10 cellular contexts compared by ENCODE assay signal in genomic region chr2:226837787-226838603, GRCh38. TPM values are rescaled to one million over a fixed set of nuclear protein-coding genes. Genes with fewer than 3 reads are reported as not detected.
DNase-seq lines count a peak whose midpoint lies in the region; ATAC-seq and TF ChIP-seq lines count a peak whose summit lies in the region.
"Had no signal": no experiment of that assay in that cellular context is flagged by ENCODE, and none has a peak within 500 bp of the region (broad histone marks: within the 10 kb centered on the region; RNA-seq: fewer than 3 reads in every experiment).

No MANE protein-coding gene starts in this region.

- no peaks in the 10 kb centered on the region for H3K27me3 Mint-ChIP-seq in activated T-cell treated with anti-CD3 and anti-CD28 coated beads, Interleukin-2, amount 50 U/mL, for 24 hours
- peaks cover 5% of the 10 kb centered on the region for H3K27me3 Mint-ChIP-seq in brain
- no peaks in the 10 kb centered on the region for H3K27me3 Mint-ChIP-seq in stimulated activated naive B cell treated with anti-CD40 and anti-IgM and Interleukin-4, amounts not matched to agents 10 μg/mL and 1 μg/mL and 100 μg/mL, for 72 hours

- H3K9me3 ChIP-seq in OCI-LY7 (ENCODE audit: low read length): peaks cover 13% of the 10 kb centered on the region

- no peaks in the 10 kb centered on the region for H3K9me3 Mint-ChIP-seq in activated T-cell treated with anti-CD3 and anti-CD28 coated beads, Interleukin-2, amount 50 U/mL, for 24 hours
- H3K9me3 Mint-ChIP-seq in brain: peaks cover 0 to 14% (median 11%) of the 10 kb centered on the region in 5 experiments
- peaks cover 3 to 5% of the 10 kb centered on the region in 2 donors for H3K9me3 Mint-ChIP-seq in stimulated activated naive B cell treated with anti-CD40 and anti-IgM and Interleukin-4, amounts not matched to agents 10 μg/mL and 1 μg/mL and 100 μg/mL, for 72 hours

- peaks cover 61% of the 10 kb centered on the region for H3K4me1 ChIP-seq in OCI-LY7 (ENCODE audit: insufficient read depth, low read length, poor library complexity, severe bottlenecking)

- H3K4me1 Mint-ChIP-seq in activated T-cell treated with anti-CD3 and anti-CD28 coated beads, Interleukin-2, amount 50 U/mL, for 24 hours (ENCODE audit: low read depth): peaks cover 72% of the 10 kb centered on the region
- peaks cover 59% of the 10 kb centered on the region for H3K4me1 Mint-ChIP-seq in brain
- H3K4me1 Mint-ChIP-seq in stimulated activated naive B cell treated with anti-CD40 and anti-IgM and Interleukin-4, amounts not matched to agents 10 μg/mL and 1 μg/mL and 100 μg/mL, for 72 hours: peaks cover 38 to 47% of the 10 kb centered on the region in 2 donors

- no peak for ATAC-seq in stimulated activated naive B cell treated with anti-CD40 and anti-IgM and Interleukin-4, amounts not matched to agents 10 μg/mL and 1 μg/mL and 100 μg/mL, for 72 hours (replicated peaks)
- no peak for ATAC-seq in GM19397 (IDR thresholded peaks at IDR 0.05; ENCODE audit: unreplicated experiment)

- H3K36me3 ChIP-seq in OCI-LY7 (ENCODE audit: insufficient read depth, low read length): peaks cover 44% of the 10 kb centered on the region

- H2AFZ ChIP-seq in OCI-LY7 (ENCODE audit: low read length): peak overlapping the region; percentile 26; the same call in 1 of the 2 replicates

- CTCF ChIA-PET in OCI-LY7 (lab: Charles Lee; ENCODE audit: unreplicated experiment): interaction anchor here (0.7 to 1.1 kb wide), 2 partner anchors 71 to 78 kb away, joined by 3 read pairs; no protein-coding TSS in a partner anchor

- TF ChIP-seq CTCF in OCI-LY7 (conservative IDR thresholded peaks at IDR 0.05; ENCODE audit: low read length) (no peak), brain (conservative IDR thresholded peaks at IDR 0.05) (no peak)

- peak overlapping the region; percentile 73 for H3K4me3 ChIP-seq in OCI-LY7 (ENCODE audit: low read depth, low read length, poor library complexity, severe bottlenecking)
- H3K4me3 ChIP-seq: SJSA1 had no signal

- H3K4me2 ChIP-seq in OCI-LY7 (ENCODE audit: low read length): peak overlapping the region; percentile 98

- H3K36me3 Mint-ChIP-seq in activated T-cell treated with anti-CD3 and anti-CD28 coated beads, Interleukin-2, amount 50 U/mL, for 24 hours (ENCODE audit: low read depth): peaks cover 85% of the 10 kb centered on the region
- peaks cover 30% of the 10 kb centered on the region for H3K36me3 Mint-ChIP-seq in brain
- peaks cover 26 to 28% of the 10 kb centered on the region in 2 donors for H3K36me3 Mint-ChIP-seq in stimulated activated naive B cell treated with anti-CD40 and anti-IgM and Interleukin-4, amounts not matched to agents 10 μg/mL and 1 μg/mL and 100 μg/mL, for 72 hours

- H3K27ac Mint-ChIP-seq in activated T-cell treated with anti-CD3 and anti-CD28 coated beads, Interleukin-2, amount 50 U/mL, for 24 hours: peak overlapping the region; percentile 99
- peak overlapping the region in 3 of 5 experiments; percentile 90 to 97 (median 97) for H3K27ac Mint-ChIP-seq in brain
- peak overlapping the region; percentile 100 for H3K27ac Mint-ChIP-seq in stimulated activated naive B cell treated with anti-CD40 and anti-IgM and Interleukin-4, amounts not matched to agents 10 μg/mL and 1 μg/mL and 100 μg/mL, for 72 hours

- intact Hi-C loops in OCI-LY7 (cut with micrococcal nuclease; ENCODE audit: unreplicated experiment): loop anchor here (2.0 kb wide), 1 partner anchor 79 kb away; no protein-coding TSS in a partner anchor

- DNase-seq in activated T-cell treated with anti-CD3 and anti-CD28 coated beads, Interleukin-2, amount 50 U/mL, for 24 hours: no peak
- DNase-seq in activated T-cell treated with anti-CD3 and anti-CD28 coated beads, Interleukin-2, amount 50 U/mL, for 1 hour: no peak
- DNase-seq in OCI-LY7 (ENCODE audit: low spot score) (peak; percentile 17), middle frontal gyrus (ENCODE audit: extremely low spot score, low spot score) (no peak), AG08396 (ENCODE audit: low spot score) (no peak)
- no peak for DNase-seq in stimulated activated naive B cell treated with anti-CD40 and anti-IgM and Interleukin-4, amounts not matched to agents 10 μg/mL and 1 μg/mL and 100 μg/mL, for 72 hours
- DNase-seq: H7 had no signal

- H3K4me3 Mint-ChIP-seq in activated T-cell treated with anti-CD3 and anti-CD28 coated beads, Interleukin-2, amount 50 U/mL, for 24 hours: peak overlapping the region; percentile 90
- H3K4me3 Mint-ChIP-seq in brain: peak overlapping the region; percentile 95 to 98 (median 97)
- peak overlapping the region; percentile 91 to 93 for H3K4me3 Mint-ChIP-seq in stimulated activated naive B cell treated with anti-CD40 and anti-IgM and Interleukin-4, amounts not matched to agents 10 μg/mL and 1 μg/mL and 100 μg/mL, for 72 hours

- POLR2A ChIA-PET in OCI-LY7 (lab: Charles Lee): interaction anchor here (0.6 to 5.1 kb wide), 8 partner anchors 45 to 145 kb away, joined by 3 to 60 read pairs (median 20); no protein-coding TSS in a partner anchor

- H4K20me1 ChIP-seq in OCI-LY7 (ENCODE audit: insufficient read depth, low read length): peaks cover 11% of the 10 kb centered on the region; the same call in 1 of the 2 replicates

- no peaks in the 10 kb centered on the region for H3K9me2 ChIP-seq in OCI-LY7 (ENCODE audit: insufficient read depth, low read length)

- peak overlapping the region; percentile 97 for H3K27ac ChIP-seq in OCI-LY7 (ENCODE audit: low read depth, low read length, poor library complexity, severe bottlenecking)
- H3K27ac ChIP-seq: SJSA1 had no signal

- H3K79me2 ChIP-seq in OCI-LY7 (ENCODE audit: insufficient read depth, low read depth, low read length): peaks cover 91% of the 10 kb centered on the region

- no TSS peak for BruUV-seq in OCI-LY7 (replicated peaks; lab: Mats Ljungman, UMichigan)

RNA-seq across cellular contexts. Expression of gene RHBDD1, which starts 2.1 kb away (rescaled TPM):
- 30.4 and 40.8 TPM in 2 replicates for total RNA-seq in OCI-LY7 (2014; rRNA removed; shearing (Covaris generic))
- 80.3 and 87.8 TPM in 2 replicates for total RNA-seq in OCI-LY7 (2022)
- polyA plus RNA-seq in brain (ENCODE audit: insufficient read depth, low read depth, low replicate concordance): 18.1 TPM

RNA-seq across cellular contexts. Expression of gene IRS1, which starts 38.4 kb away (rescaled TPM):
- total RNA-seq in OCI-LY7 (2014; rRNA removed; shearing (Covaris generic)): 15.9 and 18.1 TPM in 2 replicates
- total RNA-seq in OCI-LY7 (2022): 23.5 and 23.6 TPM in 2 replicates
- 2.0 TPM for polyA plus RNA-seq in brain (ENCODE audit: insufficient read depth, low read depth, low replicate concordance)
